In genomic region chr12:104609083-104609844, GRCh38 we compare ENCODE assay signal across 18 cellular contexts.
DNase-seq lines count a peak whose midpoint lies in the region; ATAC-seq and TF ChIP-seq lines count a peak whose summit lies in the region.
"Had no signal": no experiment of that assay in that cellular context is flagged by ENCODE, and none has a peak within 500 bp of the region (broad histone marks: within the 10 kb centered on the region; RNA-seq: fewer than 3 reads in every experiment).

No MANE protein-coding gene starts in this region.

- H3K27ac Mint-ChIP-seq in glutamatergic neuron (ENCODE audit: unreplicated experiment), result peak overlapping the region; percentile 81
- peak overlapping the region; percentile 65 for H3K27ac Mint-ChIP-seq in type B pancreatic cell
- H3K27ac Mint-ChIP-seq: activated CD4-positive, alpha-beta T cell treated with anti-CD3 and anti-CD28 coated beads, Interleukin-2, amount 10 ng/mL, durations not matched to agents 7 days and 5 days; activated naive CD4-positive, alpha-beta T cell treated with anti-CD3 and anti-CD28 coated beads, Interleukin-2, amount 10 ng/mL, durations not matched to agents 7 days and 5 days; HFFc6 had no signal

- H3K4me1 Mint-ChIP-seq in glutamatergic neuron (ENCODE audit: low read depth, unreplicated experiment) (peaks cover 29% of the 10 kb centered on the region), type B pancreatic cell (ENCODE audit: unreplicated experiment) (peaks cover 38% of the 10 kb centered on the region)

- H3K4me3 Mint-ChIP-seq in glutamatergic neuron (ENCODE audit: unreplicated experiment), result peak overlapping the region; percentile 4
- peak overlapping the region; percentile 8 for H3K4me3 Mint-ChIP-seq in type B pancreatic cell
- H3K4me3 Mint-ChIP-seq: activated CD4-positive, alpha-beta T cell treated with anti-CD3 and anti-CD28 coated beads, Interleukin-2, amount 10 ng/mL, durations not matched to agents 7 days and 5 days; activated naive CD4-positive, alpha-beta T cell treated with anti-CD3 and anti-CD28 coated beads, Interleukin-2, amount 10 ng/mL, durations not matched to agents 7 days and 5 days; HFFc6 had no signal

- H3K9me3 Mint-ChIP-seq in glutamatergic neuron (ENCODE audit: unreplicated experiment) (peaks cover 2% of the 10 kb centered on the region), type B pancreatic cell (no peaks in the 10 kb centered on the region)
- H3K9me3 Mint-ChIP-seq: activated CD4-positive, alpha-beta T cell treated with anti-CD3 and anti-CD28 coated beads, Interleukin-2, amount 10 ng/mL, durations not matched to agents 7 days and 5 days; activated naive CD4-positive, alpha-beta T cell treated with anti-CD3 and anti-CD28 coated beads, Interleukin-2, amount 10 ng/mL, durations not matched to agents 7 days and 5 days; HFFc6 had no signal

- no peak for ATAC-seq in GM21390 (IDR thresholded peaks at IDR 0.05; ENCODE audit: unreplicated experiment)
- ATAC-seq: left ventricle myocardium superior had no signal

- no peak for TF ChIP-seq CTCF in glutamatergic neuron (IDR thresholded peaks at IDR 0.05; ENCODE audit: partially characterized antibody, unreplicated experiment)
- TF ChIP-seq CTCF in type B pancreatic cell (conservative IDR thresholded peaks at IDR 0.05), result no peak

- H3K36me3 Mint-ChIP-seq in glutamatergic neuron (ENCODE audit: unreplicated experiment), result no peaks in the 10 kb centered on the region
- peaks cover 10% of the 10 kb centered on the region for H3K36me3 Mint-ChIP-seq in type B pancreatic cell

- DNase-seq in DMS79 treated with DMSO at 0.1 percent for 48 hours (lab: John Stamatoyannopoulos, UW), result peak; percentile 36
- no peak for DNase-seq in DMS79 (lab: John Stamatoyannopoulos, UW)
- peak; percentile 98 for DNase-seq in NCI-H524 treated with DMSO at 0.1 percent for 48 hours (lab: John Stamatoyannopoulos, UW)
- no peak for DNase-seq in glutamatergic neuron
- no peak for DNase-seq in type B pancreatic cell (ENCODE audit: extremely low spot score, unreplicated experiment)
- no peak for DNase-seq in substantia nigra (lab: John Stamatoyannopoulos, UW)
- DNase-seq in NOMO-1 treated with DMSO at 0.1 percent for 48 hours (lab: John Stamatoyannopoulos, UW; ENCODE audit: unreplicated experiment), result no peak
- DNase-seq: activated CD4-positive, alpha-beta T cell treated with anti-CD3 and anti-CD28 coated beads, Interleukin-2, amount 10 ng/mL, durations not matched to agents 7 days and 5 days; activated naive CD4-positive, alpha-beta T cell treated with anti-CD3 and anti-CD28 coated beads, Interleukin-2, amount 10 ng/mL, durations not matched to agents 7 days and 5 days; foreskin fibroblast; HFFc6; left ventricle myocardium superior; NCI-H1694; SW 1271; tibial artery had no signal

- no peak overlapping the region for H3K27ac ChIP-seq in substantia nigra (ENCODE audit: low read depth, low read length, poor library complexity, severe bottlenecking)
- H3K27ac ChIP-seq: C4-2B, parathyroid adenoma, tibial artery had no signal

- H3K27me3 Mint-ChIP-seq in glutamatergic neuron (ENCODE audit: unreplicated experiment) (peaks cover 2% of the 10 kb centered on the region), type B pancreatic cell (no peaks in the 10 kb centered on the region)
- H3K27me3 Mint-ChIP-seq: activated CD4-positive, alpha-beta T cell treated with anti-CD3 and anti-CD28 coated beads, Interleukin-2, amount 10 ng/mL, durations not matched to agents 7 days and 5 days; activated naive CD4-positive, alpha-beta T cell treated with anti-CD3 and anti-CD28 coated beads, Interleukin-2, amount 10 ng/mL, durations not matched to agents 7 days and 5 days had no signal

Comparison
In these comparisons a context has a peak if more than half of its experiments do, and no peak if none do; other contexts are left out.
1. DNase-seq: peak in DMS79 treated with DMSO at 0.1 percent for 48 hours (single experiment) and NCI-H524 treated with DMSO at 0.1 percent for 48 hours (single experiment); none in DMS79 (single experiment), glutamatergic neuron (single experiment), type B pancreatic cell (single experiment), substantia nigra (0 of 49) and NOMO-1 treated with DMSO at 0.1 percent for 48 hours (single experiment).